ENCODE assay signal across 24 cellular contexts in genomic region chr12:105499223-105499622, GRCh38.
"Had no signal": no experiment of that assay in that cellular context is flagged by ENCODE, and none has a peak within 500 bp of the region (broad histone marks: within the 10 kb centered on the region; RNA-seq: fewer than 3 reads in every experiment).

No MANE protein-coding gene starts in this region.

- H3K9me3 ChIP-seq: SK-N-SH had no signal

- DNase-seq: activated CD4-positive, alpha-beta memory T cell treated with anti-CD3 and anti-CD28 coated beads for 36 hours; activated CD4-positive, alpha-beta T cell treated with anti-CD3 and anti-CD28 coated beads, Interleukin-2, amount 10 ng/mL, durations not matched to agents 7 days and 5 days; activated CD4-positive, CD25-positive, alpha-beta regulatory T cell; activated CD8-positive, alpha-beta memory T cell treated with anti-CD3 and anti-CD28 coated beads for 24 hours; activated effector memory CD4-positive, alpha-beta T cell treated with anti-CD3 and anti-CD28 coated beads, Interleukin-2, amount 50 U/mL, for 16 hours; activated naive CD4-positive, alpha-beta T cell treated with Interleukin-2 at 50 U/mL for 16 hours; activated naive CD8-positive, alpha-beta T cell treated with anti-CD3 and anti-CD28 coated beads, Interleukin-2, amount 50 U/mL, for 24 hours; activated T-cell treated with anti-CD3 and anti-CD28 coated beads, Interleukin-2, amount 50 U/mL, for 4 hours; brain microvascular endothelial cell; cerebellar nuclear complex; MV-4-11; NCI-H1092 treated with DMSO at 0.1 percent for 48 hours; NCI-H1436 treated with DMSO at 0.1 percent for 48 hours; NCI-H187; NCI-H2081; NCI-H2171 treated with DMSO at 0.1 percent for 48 hours; NCI-H226; NCI-H510A; NCI-H526 treated with DMSO at 0.1 percent for 48 hours; SK-N-SH; T-helper 1 cell had no signal

- H3K27me3 ChIP-seq: brain microvascular endothelial cell had no signal

- H3K9ac ChIP-seq: KMS-11, SK-N-SH had no signal

- H3K4me2 ChIP-seq: KMS-11, SK-N-SH had no signal

- H3K27ac ChIP-seq: brain microvascular endothelial cell, KMS-11, VCaP had no signal

- ATAC-seq: activated naive CD4-positive, alpha-beta T cell treated with anti-CD3 and anti-CD28 coated beads, Interleukin-2, amount 50 U/mL, for 72 hours; activated naive CD8-positive, alpha-beta T cell treated with anti-CD3 and anti-CD28 coated beads, Interleukin-2, amount 50 U/mL, for 24 hours; activated T-cell treated with anti-CD3 and anti-CD28 coated beads, Interleukin-2, amount 50 U/mL, for 4 hours had no signal

- H3K36me3 ChIP-seq: brain microvascular endothelial cell had no signal
